Comparison of ENCODE assay signal across 28 cellular contexts in the genomic region with DNA sequence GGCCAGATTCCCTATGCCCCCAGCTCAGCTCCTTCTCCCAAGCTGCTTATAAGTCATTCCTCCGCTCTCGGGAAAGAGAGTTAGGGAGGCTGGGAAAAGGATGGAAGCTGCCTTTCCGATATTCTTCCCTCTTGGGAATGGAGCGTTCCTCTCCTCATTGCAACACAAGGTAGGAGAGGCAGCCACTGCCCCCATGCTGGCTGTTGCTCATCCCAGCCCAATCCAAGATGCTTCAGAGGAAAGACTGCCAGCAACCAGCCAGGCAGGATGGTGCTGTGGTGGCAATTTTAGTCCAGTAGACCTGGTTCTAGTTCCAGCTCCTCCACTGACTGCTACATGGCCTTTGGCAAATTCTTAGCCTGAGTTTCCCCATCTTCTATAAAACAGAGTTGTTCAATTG. TPM values are rescaled to one million over a fixed set of nuclear protein-coding genes. Genes with fewer than 3 reads are reported as not detected.
"Had no signal": no experiment of that assay in that cellular context is flagged by ENCODE, and none has a peak within 500 bp of the region (broad histone marks: within the 10 kb centered on the region; RNA-seq: fewer than 3 reads in every experiment).

No MANE protein-coding gene starts in this region.

- H3K27ac ChIP-seq: epithelial cell of prostate, esophagus muscularis mucosa, gastrocnemius medialis, left ventricle myocardium inferior, neural progenitor cell, psoas muscle, right lobe of liver, spleen, thoracic aorta had no signal

- H3K9me3 Mint-ChIP-seq: central memory CD8-positive, alpha-beta T cell; dendritic cell treated with granulocyte-macrophage colony-stimulating factor and Interleukin-4, amounts not matched to agents 40 ng/mL and 50 ng/mL, for 4 days; effector memory CD8-positive, alpha-beta T cell; immature natural killer cell; naive thymus-derived CD8-positive, alpha-beta T cell; neural progenitor cell; stimulated activated naive B cell treated with anti-CD40 and anti-IgM and Interleukin-4, amounts not matched to agents 10 μg/mL and 1 μg/mL and 100 μg/mL, for 72 hours; stimulated activated naive CD8-positive, alpha-beta T cell treated with anti-CD3 and anti-CD28 coated beads, Interleukin-15, amount 100 ng/mL, for 72 hours; type B pancreatic cell had no signal

- H3K4me3 Mint-ChIP-seq: central memory CD8-positive, alpha-beta T cell; dendritic cell treated with granulocyte-macrophage colony-stimulating factor and Interleukin-4, amounts not matched to agents 40 ng/mL and 50 ng/mL, for 4 days; effector memory CD8-positive, alpha-beta T cell; immature natural killer cell; naive thymus-derived CD8-positive, alpha-beta T cell; neural progenitor cell; stimulated activated naive B cell treated with anti-CD40 and anti-IgM and Interleukin-4, amounts not matched to agents 10 μg/mL and 1 μg/mL and 100 μg/mL, for 72 hours; stimulated activated naive CD8-positive, alpha-beta T cell treated with anti-CD3 and anti-CD28 coated beads, Interleukin-15, amount 100 ng/mL, for 72 hours; type B pancreatic cell had no signal

- H3K27me3 Mint-ChIP-seq: central memory CD8-positive, alpha-beta T cell; effector memory CD8-positive, alpha-beta T cell; naive thymus-derived CD8-positive, alpha-beta T cell; stimulated activated naive B cell treated with anti-CD40 and anti-IgM and Interleukin-4, amounts not matched to agents 10 μg/mL and 1 μg/mL and 100 μg/mL, for 72 hours; type B pancreatic cell had no signal

- DNase-seq: effector memory CD8-positive, alpha-beta T cell; gastrocnemius medialis; immature natural killer cell; kidney; left cardiac atrium; left ventricle myocardium inferior; mesendoderm; mucosa of descending colon; naive thymus-derived CD8-positive, alpha-beta T cell; nucleus accumbens; psoas muscle; retina; right lobe of liver; spleen; stimulated activated CD4-positive, alpha-beta T cell treated with anti-CD3 and anti-CD28 coated beads, Interleukin-15, amount 100 ng/mL, for 24 hours; stimulated activated CD4-positive, alpha-beta T cell treated with anti-CD3 and anti-CD28 coated beads, Interleukin-1b, Interleukin-23, amount 100 ng/mL, for 48 hours; stimulated activated CD4-positive, alpha-beta T cell treated with anti-CD3 and anti-CD28 coated beads, Interleukin-4, amount 100 ng/mL, for 24 hours; stimulated activated naive B cell treated with anti-CD40 and anti-IgM and Interleukin-4, amounts not matched to agents 10 μg/mL and 1 μg/mL and 100 μg/mL, for 72 hours; stimulated activated naive CD8-positive, alpha-beta T cell treated with anti-CD3 and anti-CD28 coated beads, Interleukin-15, amount 100 ng/mL, for 72 hours had no signal

- H3K36me3 ChIP-seq: esophagus muscularis mucosa, gastrocnemius medialis, left ventricle myocardium inferior, neural progenitor cell, right lobe of liver, thoracic aorta had no signal

- H3K4me1 ChIP-seq: right lobe of liver had no signal

- H3K36me3 Mint-ChIP-seq: neural progenitor cell, type B pancreatic cell had no signal

- FAIRE-seq: kidney, urothelium cell line had no signal

- H3K9ac ChIP-seq: neural progenitor cell had no signal

- H3K9me3 ChIP-seq: esophagus muscularis mucosa, gastrocnemius medialis, left ventricle myocardium inferior, mucosa of descending colon, psoas muscle, right lobe of liver, spleen, thoracic aorta had no signal

- H2AFZ ChIP-seq: neural progenitor cell had no signal

- H3K4me3 ChIP-seq: esophagus muscularis mucosa, gastrocnemius medialis, left ventricle myocardium inferior, lung, mucosa of descending colon, neural progenitor cell, psoas muscle, right lobe of liver, spleen, thoracic aorta had no signal

- H3K27me3 ChIP-seq: esophagus muscularis mucosa, gastrocnemius medialis, neural progenitor cell, right lobe of liver, spleen had no signal

- H3K4me1 Mint-ChIP-seq: stimulated activated naive B cell treated with anti-CD40 and anti-IgM and Interleukin-4, amounts not matched to agents 10 μg/mL and 1 μg/mL and 100 μg/mL, for 72 hours had no signal

- H3K27ac Mint-ChIP-seq: dendritic cell treated with granulocyte-macrophage colony-stimulating factor and Interleukin-4, amounts not matched to agents 40 ng/mL and 50 ng/mL, for 4 days; effector memory CD8-positive, alpha-beta T cell; immature natural killer cell; naive thymus-derived CD8-positive, alpha-beta T cell; neural progenitor cell; stimulated activated naive B cell treated with anti-CD40 and anti-IgM and Interleukin-4, amounts not matched to agents 10 μg/mL and 1 μg/mL and 100 μg/mL, for 72 hours; type B pancreatic cell had no signal

- ATAC-seq: effector memory CD8-positive, alpha-beta T cell; gastrocnemius medialis; left cardiac atrium; mucosa of descending colon; naive thymus-derived CD8-positive, alpha-beta T cell; psoas muscle; stimulated activated naive B cell treated with anti-CD40 and anti-IgM and Interleukin-4, amounts not matched to agents 10 μg/mL and 1 μg/mL and 100 μg/mL, for 72 hours; stimulated activated naive CD8-positive, alpha-beta T cell treated with anti-CD3 and anti-CD28 coated beads, Interleukin-15, amount 100 ng/mL, for 72 hours had no signal

- H3K4me2 ChIP-seq: neural progenitor cell had no signal

RNA-seq across cellular contexts. Expression of a gene that starts 13.7 kb away (rescaled TPM):
- total RNA-seq: naive thymus-derived CD8-positive, alpha-beta T cell had no signal
- polyA plus RNA-seq: immature natural killer cell; naive thymus-derived CD8-positive, alpha-beta T cell had no signal
